ENCODE assay signal across 1 cellular context in the genomic region with DNA sequence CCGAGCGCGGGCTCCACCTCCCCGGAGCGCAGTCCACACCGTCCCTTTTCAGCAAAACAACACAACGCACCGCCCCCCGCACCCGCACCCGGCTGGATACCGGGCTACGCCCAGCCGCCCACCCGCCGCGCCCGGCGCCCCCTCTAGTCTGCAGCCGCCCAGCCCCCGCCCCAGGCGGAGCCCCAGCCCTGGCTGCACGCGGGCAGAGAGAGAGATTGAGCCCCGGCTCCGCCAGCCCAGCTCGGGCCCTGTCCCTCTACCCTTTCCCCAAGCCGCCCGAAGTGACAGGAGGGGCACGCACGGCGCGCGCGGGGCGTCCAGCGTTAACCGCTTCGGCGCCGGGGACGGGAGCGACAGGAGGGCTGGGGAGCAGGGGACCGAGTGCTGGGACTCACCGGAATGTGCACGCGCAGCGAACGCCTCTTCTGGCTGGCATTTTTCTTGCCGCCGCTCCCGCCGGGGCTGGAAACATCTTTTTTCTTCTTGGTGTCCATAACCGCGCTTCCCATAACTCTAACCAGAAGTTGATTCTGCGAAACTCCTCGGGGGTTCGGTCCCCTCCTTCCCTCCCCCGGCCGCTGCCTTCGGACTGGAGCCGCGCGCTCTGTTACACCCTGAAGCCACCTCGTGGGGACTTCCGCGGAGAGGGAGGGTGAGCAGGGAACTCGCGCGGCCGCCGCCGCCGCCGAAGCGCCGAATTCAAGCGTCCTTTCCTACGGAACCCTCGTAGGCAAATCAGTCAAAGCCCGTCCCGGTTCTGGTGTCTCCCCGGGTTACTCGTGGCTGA.
TF ChIP-seq lines count a peak whose summit lies in the region.

No MANE protein-coding gene starts in this region.

TF ChIP-seq in HepG2, 621 proteins besides CTCF, POLR2A, EP300 and RAD21 (continued from another document and continues in another):
- TF ChIP-seq, protein P1, sequence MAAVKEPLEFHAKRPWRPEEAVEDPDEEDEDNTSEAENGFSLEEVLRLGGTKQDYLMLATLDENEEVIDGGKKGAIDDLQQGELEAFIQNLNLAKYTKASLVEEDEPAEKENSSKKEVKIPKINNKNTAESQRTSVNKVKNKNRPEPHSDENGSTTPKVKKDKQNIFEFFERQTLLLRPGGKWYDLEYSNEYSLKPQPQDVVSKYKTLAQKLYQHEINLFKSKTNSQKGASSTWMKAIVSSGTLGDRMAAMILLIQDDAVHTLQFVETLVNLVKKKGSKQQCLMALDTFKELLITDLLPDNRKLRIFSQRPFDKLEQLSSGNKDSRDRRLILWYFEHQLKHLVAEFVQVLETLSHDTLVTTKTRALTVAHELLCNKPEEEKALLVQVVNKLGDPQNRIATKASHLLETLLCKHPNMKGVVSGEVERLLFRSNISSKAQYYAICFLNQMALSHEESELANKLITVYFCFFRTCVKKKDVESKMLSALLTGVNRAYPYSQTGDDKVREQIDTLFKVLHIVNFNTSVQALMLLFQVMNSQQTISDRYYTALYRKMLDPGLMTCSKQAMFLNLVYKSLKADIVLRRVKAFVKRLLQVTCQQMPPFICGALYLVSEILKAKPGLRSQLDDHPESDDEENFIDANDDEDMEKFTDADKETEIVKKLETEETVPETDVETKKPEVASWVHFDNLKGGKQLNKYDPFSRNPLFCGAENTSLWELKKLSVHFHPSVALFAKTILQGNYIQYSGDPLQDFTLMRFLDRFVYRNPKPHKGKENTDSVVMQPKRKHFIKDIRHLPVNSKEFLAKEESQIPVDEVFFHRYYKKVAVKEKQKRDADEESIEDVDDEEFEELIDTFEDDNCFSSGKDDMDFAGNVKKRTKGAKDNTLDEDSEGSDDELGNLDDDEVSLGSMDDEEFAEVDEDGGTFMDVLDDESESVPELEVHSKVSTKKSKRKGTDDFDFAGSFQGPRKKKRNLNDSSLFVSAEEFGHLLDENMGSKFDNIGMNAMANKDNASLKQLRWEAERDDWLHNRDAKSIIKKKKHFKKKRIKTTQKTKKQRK (IDR thresholded peaks at IDR 0.05; ENCODE audit: low read length) = no peak
- TF ChIP-seq SMAD3 (CRISPR knock-in tag; IDR thresholded peaks at IDR 0.05) = no peak
- TF ChIP-seq KDM2A (CRISPR knock-in tag; IDR thresholded peaks at IDR 0.05; ENCODE audit: borderline replicate concordance, low read depth) = 0 out of 2 replicates have a peak, but pooled peaks have one; percentile 18
- no peak for TF ChIP-seq ELF1 (CRISPR knock-in tag; IDR thresholded peaks at IDR 0.05)
- no peak for TF ChIP-seq SP2 (CRISPR knock-in tag; IDR thresholded peaks at IDR 0.05)
- TF ChIP-seq AGO1 (IDR thresholded peaks at IDR 0.05; ENCODE audit: low read depth, low read length, poor library complexity, severe bottlenecking) = no peak
- TF ChIP-seq, protein P2, sequence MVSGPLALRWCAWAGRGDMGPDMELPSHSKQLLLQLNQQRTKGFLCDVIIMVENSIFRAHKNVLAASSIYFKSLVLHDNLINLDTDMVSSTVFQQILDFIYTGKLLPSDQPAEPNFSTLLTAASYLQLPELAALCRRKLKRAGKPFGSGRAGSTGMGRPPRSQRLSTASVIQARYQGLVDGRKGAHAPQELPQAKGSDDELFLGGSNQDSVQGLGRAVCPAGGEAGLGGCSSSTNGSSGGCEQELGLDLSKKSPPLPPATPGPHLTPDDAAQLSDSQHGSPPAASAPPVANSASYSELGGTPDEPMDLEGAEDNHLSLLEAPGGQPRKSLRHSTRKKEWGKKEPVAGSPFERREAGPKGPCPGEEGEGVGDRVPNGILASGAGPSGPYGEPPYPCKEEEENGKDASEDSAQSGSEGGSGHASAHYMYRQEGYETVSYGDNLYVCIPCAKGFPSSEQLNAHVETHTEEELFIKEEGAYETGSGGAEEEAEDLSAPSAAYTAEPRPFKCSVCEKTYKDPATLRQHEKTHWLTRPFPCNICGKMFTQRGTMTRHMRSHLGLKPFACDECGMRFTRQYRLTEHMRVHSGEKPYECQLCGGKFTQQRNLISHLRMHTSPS (CRISPR knock-in tag; IDR thresholded peaks at IDR 0.05; ENCODE audit: low read depth) = no peak
- TF ChIP-seq ZNF776 (CRISPR knock-in tag; IDR thresholded peaks at IDR 0.05) = no peak
- no peak for TF ChIP-seq ZNF737 (CRISPR knock-in tag; IDR thresholded peaks at IDR 0.05; ENCODE audit: borderline replicate concordance)
- TF ChIP-seq SPEN (CRISPR knock-in tag; IDR thresholded peaks at IDR 0.05; ENCODE audit: low read depth) = no peak
- TF ChIP-seq, protein P3, sequence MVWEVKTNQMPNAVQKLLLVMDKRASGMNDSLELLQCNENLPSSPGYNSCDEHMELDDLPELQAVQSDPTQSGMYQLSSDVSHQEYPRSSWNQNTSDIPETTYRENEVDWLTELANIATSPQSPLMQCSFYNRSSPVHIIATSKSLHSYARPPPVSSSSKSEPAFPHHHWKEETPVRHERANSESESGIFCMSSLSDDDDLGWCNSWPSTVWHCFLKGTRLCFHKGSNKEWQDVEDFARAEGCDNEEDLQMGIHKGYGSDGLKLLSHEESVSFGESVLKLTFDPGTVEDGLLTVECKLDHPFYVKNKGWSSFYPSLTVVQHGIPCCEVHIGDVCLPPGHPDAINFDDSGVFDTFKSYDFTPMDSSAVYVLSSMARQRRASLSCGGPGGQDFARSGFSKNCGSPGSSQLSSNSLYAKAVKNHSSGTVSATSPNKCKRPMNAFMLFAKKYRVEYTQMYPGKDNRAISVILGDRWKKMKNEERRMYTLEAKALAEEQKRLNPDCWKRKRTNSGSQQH (CRISPR knock-in tag; IDR thresholded peaks at IDR 0.05; ENCODE audit: low read depth) = no peak
- peak; percentile 31 for TF ChIP-seq HNRNPK (IDR thresholded peaks at IDR 0.05; ENCODE audit: low read depth, low read length, poor library complexity, severe bottlenecking)
- no peak for TF ChIP-seq TCF7L2 (IDR thresholded peaks at IDR 0.05; ENCODE audit: low read depth, low read length)
- 0 out of 2 replicates have a peak, but pooled peaks have one; percentile 32 for TF ChIP-seq ZNF230 (CRISPR knock-in tag; IDR thresholded peaks at IDR 0.05)
- TF ChIP-seq, protein P4, sequence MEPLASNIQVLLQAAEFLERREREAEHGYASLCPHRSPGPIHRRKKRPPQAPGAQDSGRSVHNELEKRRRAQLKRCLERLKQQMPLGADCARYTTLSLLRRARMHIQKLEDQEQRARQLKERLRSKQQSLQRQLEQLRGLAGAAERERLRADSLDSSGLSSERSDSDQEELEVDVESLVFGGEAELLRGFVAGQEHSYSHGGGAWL (CRISPR knock-in tag; IDR thresholded peaks at IDR 0.05) = peak; percentile 40; the same call in 1 of the 2 replicates
- TF ChIP-seq KLF11 (CRISPR knock-in tag; IDR thresholded peaks at IDR 0.05) = no peak
- TF ChIP-seq, protein P5, sequence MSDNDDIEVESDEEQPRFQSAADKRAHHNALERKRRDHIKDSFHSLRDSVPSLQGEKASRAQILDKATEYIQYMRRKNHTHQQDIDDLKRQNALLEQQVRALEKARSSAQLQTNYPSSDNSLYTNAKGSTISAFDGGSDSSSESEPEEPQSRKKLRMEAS (IDR thresholded peaks at IDR 0.05) = peak; percentile 17
- TF ChIP-seq, protein P6, sequence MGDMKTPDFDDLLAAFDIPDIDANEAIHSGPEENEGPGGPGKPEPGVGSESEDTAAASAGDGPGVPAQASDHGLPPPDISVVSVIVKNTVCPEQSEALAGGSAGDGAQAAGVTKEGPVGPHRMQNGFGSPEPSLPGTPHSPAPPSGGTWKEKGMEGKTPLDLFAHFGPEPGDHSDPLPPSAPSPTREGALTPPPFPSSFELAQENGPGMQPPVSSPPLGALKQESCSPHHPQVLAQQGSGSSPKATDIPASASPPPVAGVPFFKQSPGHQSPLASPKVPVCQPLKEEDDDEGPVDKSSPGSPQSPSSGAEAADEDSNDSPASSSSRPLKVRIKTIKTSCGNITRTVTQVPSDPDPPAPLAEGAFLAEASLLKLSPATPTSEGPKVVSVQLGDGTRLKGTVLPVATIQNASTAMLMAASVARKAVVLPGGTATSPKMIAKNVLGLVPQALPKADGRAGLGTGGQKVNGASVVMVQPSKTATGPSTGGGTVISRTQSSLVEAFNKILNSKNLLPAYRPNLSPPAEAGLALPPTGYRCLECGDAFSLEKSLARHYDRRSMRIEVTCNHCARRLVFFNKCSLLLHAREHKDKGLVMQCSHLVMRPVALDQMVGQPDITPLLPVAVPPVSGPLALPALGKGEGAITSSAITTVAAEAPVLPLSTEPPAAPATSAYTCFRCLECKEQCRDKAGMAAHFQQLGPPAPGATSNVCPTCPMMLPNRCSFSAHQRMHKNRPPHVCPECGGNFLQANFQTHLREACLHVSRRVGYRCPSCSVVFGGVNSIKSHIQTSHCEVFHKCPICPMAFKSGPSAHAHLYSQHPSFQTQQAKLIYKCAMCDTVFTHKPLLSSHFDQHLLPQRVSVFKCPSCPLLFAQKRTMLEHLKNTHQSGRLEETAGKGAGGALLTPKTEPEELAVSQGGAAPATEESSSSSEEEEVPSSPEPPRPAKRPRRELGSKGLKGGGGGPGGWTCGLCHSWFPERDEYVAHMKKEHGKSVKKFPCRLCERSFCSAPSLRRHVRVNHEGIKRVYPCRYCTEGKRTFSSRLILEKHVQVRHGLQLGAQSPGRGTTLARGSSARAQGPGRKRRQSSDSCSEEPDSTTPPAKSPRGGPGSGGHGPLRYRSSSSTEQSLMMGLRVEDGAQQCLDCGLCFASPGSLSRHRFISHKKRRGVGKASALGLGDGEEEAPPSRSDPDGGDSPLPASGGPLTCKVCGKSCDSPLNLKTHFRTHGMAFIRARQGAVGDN (CRISPR knock-in tag; IDR thresholded peaks at IDR 0.05) = peak; percentile 53
- TF ChIP-seq, protein P7, sequence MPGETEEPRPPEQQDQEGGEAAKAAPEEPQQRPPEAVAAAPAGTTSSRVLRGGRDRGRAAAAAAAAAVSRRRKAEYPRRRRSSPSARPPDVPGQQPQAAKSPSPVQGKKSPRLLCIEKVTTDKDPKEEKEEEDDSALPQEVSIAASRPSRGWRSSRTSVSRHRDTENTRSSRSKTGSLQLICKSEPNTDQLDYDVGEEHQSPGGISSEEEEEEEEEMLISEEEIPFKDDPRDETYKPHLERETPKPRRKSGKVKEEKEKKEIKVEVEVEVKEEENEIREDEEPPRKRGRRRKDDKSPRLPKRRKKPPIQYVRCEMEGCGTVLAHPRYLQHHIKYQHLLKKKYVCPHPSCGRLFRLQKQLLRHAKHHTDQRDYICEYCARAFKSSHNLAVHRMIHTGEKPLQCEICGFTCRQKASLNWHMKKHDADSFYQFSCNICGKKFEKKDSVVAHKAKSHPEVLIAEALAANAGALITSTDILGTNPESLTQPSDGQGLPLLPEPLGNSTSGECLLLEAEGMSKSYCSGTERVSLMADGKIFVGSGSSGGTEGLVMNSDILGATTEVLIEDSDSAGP (CRISPR knock-in tag; IDR thresholded peaks at IDR 0.05; ENCODE audit: borderline replicate concordance) = peak; percentile 42; the same call in 1 of the 2 replicates
- TF ChIP-seq EEA1 (CRISPR knock-in tag; IDR thresholded peaks at IDR 0.05; ENCODE audit: borderline replicate concordance) = 0 out of 2 replicates have a peak, but pooled peaks have one; percentile 41
- TF ChIP-seq ZNF331 (CRISPR knock-in tag; IDR thresholded peaks at IDR 0.05) = no peak
- TF ChIP-seq, protein P8, sequence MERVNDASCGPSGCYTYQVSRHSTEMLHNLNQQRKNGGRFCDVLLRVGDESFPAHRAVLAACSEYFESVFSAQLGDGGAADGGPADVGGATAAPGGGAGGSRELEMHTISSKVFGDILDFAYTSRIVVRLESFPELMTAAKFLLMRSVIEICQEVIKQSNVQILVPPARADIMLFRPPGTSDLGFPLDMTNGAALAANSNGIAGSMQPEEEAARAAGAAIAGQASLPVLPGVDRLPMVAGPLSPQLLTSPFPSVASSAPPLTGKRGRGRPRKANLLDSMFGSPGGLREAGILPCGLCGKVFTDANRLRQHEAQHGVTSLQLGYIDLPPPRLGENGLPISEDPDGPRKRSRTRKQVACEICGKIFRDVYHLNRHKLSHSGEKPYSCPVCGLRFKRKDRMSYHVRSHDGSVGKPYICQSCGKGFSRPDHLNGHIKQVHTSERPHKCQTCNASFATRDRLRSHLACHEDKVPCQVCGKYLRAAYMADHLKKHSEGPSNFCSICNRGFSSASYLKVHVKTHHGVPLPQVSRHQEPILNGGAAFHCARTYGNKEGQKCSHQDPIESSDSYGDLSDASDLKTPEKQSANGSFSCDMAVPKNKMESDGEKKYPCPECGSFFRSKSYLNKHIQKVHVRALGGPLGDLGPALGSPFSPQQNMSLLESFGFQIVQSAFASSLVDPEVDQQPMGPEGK (CRISPR knock-in tag; IDR thresholded peaks at IDR 0.05) = 0 out of 2 replicates have a peak, but pooled peaks have one; percentile 21
- TF ChIP-seq ZNF777 (CRISPR knock-in tag; IDR thresholded peaks at IDR 0.05) = peak; percentile 35
- no peak for TF ChIP-seq XRCC5 (optimal IDR thresholded peaks at IDR 0.05; ENCODE audit: low read length)
- no peak for TF ChIP-seq KAT2B (IDR thresholded peaks at IDR 0.05; ENCODE audit: borderline replicate concordance, low read depth, low read length)
- no peak for TF ChIP-seq PLRG1 (conservative IDR thresholded peaks at IDR 0.05)
- TF ChIP-seq, protein P9, sequence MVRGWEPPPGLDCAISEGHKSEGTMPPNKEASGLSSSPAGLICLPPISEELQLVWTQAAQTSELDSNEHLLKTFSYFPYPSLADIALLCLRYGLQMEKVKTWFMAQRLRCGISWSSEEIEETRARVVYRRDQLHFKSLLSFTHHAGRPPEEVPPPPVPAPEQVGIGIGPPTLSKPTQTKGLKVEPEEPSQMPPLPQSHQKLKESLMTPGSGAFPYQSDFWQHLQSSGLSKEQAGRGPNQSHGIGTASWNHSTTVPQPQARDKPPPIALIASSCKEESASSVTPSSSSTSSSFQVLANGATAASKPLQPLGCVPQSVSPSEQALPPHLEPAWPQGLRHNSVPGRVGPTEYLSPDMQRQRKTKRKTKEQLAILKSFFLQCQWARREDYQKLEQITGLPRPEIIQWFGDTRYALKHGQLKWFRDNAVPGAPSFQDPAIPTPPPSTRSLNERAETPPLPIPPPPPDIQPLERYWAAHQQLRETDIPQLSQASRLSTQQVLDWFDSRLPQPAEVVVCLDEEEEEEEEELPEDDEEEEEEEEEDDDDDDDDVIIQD (CRISPR knock-in tag; IDR thresholded peaks at IDR 0.05; ENCODE audit: low read depth) = no peak
- TF ChIP-seq FOXO1 (CRISPR knock-in tag; IDR thresholded peaks at IDR 0.05) = no peak
- 0 out of 2 replicates have a peak, but pooled peaks have one; percentile 42 for TF ChIP-seq ZNF451 (CRISPR knock-in tag; IDR thresholded peaks at IDR 0.05)
- TF ChIP-seq ZNF256 (CRISPR knock-in tag; conservative IDR thresholded peaks at IDR 0.05) = no peak
- TF ChIP-seq RXRA (CRISPR knock-in tag; IDR thresholded peaks at IDR 0.05) = no peak
- no peak for TF ChIP-seq POLR2AphosphoS5 (IDR thresholded peaks at IDR 0.05; ENCODE audit: low read depth, low read length)
- 0 out of 2 replicates have a peak, but pooled peaks have one; percentile 40 for TF ChIP-seq EED (CRISPR knock-in tag; IDR thresholded peaks at IDR 0.05)
- TF ChIP-seq HIVEP1 (CRISPR knock-in tag; IDR thresholded peaks at IDR 0.05) = 0 out of 2 replicates have a peak, but pooled peaks have one; percentile 38
- peak; percentile 93 for TF ChIP-seq HNRNPLL (IDR thresholded peaks at IDR 0.05; ENCODE audit: low read depth, low read length, poor library complexity, severe bottlenecking)
- no peak for TF ChIP-seq MAZ (IDR thresholded peaks at IDR 0.05; ENCODE audit: borderline replicate concordance, low read depth, low read length)
- TF ChIP-seq MAZ (CRISPR knock-in tag; IDR thresholded peaks at IDR 0.05; ENCODE audit: low read depth) = 0 out of 2 replicates have a peak, but pooled peaks have one; percentile 14
- no peak for TF ChIP-seq ZIK1 (CRISPR knock-in tag; IDR thresholded peaks at IDR 0.05; ENCODE audit: borderline replicate concordance, low read depth)
- TF ChIP-seq CC2D1A (CRISPR knock-in tag; IDR thresholded peaks at IDR 0.05) = no peak
- TF ChIP-seq ZNF207 (IDR thresholded peaks at IDR 0.05; ENCODE audit: borderline replicate concordance) = no peak
- no peak for TF ChIP-seq HMGA1 (CRISPR knock-in tag; conservative IDR thresholded peaks at IDR 0.05)
- no peak for TF ChIP-seq ZNF468 (CRISPR knock-in tag; IDR thresholded peaks at IDR 0.05)
